ENCODE assay signal across 9 cellular contexts in genomic region chr12:65603428-65604351, GRCh38.
A peak's percentile ranks its signal among the peaks of the same experiment; 100 is the strongest.
DNase-seq lines count a peak whose midpoint lies in the region; ATAC-seq and TF ChIP-seq lines count a peak whose summit lies in the region.
"Had no signal": no experiment of that assay in that cellular context is flagged by ENCODE, and none has a peak within 500 bp of the region (broad histone marks: within the 10 kb centered on the region; RNA-seq: fewer than 3 reads in every experiment).

No MANE protein-coding gene starts in this region.

- no peak overlapping the region for H4K12ac ChIP-seq in trophoblast cell (ENCODE audit: low read depth, low read length)

- peak overlapping the region; percentile 95 for H2BK12ac ChIP-seq in trophoblast cell (ENCODE audit: low read length)

- peaks cover 2% of the 10 kb centered on the region for H3K79me2 ChIP-seq in trophoblast cell (ENCODE audit: control insufficient read depth, insufficient read depth, low read length, poor library complexity)

- H3K4me3 ChIP-seq in SJSA1: peak overlapping the region; percentile 40
- H3K4me3 ChIP-seq in fibroblast of pulmonary artery (replicated peaks; ENCODE audit: low read depth, low read length): peak overlapping the region; percentile 54
- H3K4me3 ChIP-seq in trophoblast cell (ENCODE audit: low read depth, low read length): no peak overlapping the region

- H3K4me1 ChIP-seq in SJSA1 (replicated peaks) (peaks cover 52% of the 10 kb centered on the region), trophoblast cell (ENCODE audit: control insufficient read depth in 1 of 2, insufficient read depth in 2 of 2, low read length in 2 of 2) (peaks cover 12 to 17% of the 10 kb centered on the region in 2 experiments)

- peak overlapping the region; percentile 90 for H2BK120ac ChIP-seq in trophoblast cell (ENCODE audit: insufficient read depth, low read length, poor library complexity)

- peaks cover 22% of the 10 kb centered on the region for H3K79me1 ChIP-seq in trophoblast cell (ENCODE audit: low read length)

- TF ChIP-seq CTCF in fibroblast of pulmonary artery (IDR thresholded peaks at IDR 0.05; ENCODE audit: low read length, missing control alignments): no peak

- H3K4me2 ChIP-seq in trophoblast cell (ENCODE audit: low read length): no peak overlapping the region

- no peaks in the 10 kb centered on the region for H3K9me3 ChIP-seq in SJSA1 (replicated peaks)
- no peaks in the 10 kb centered on the region for H3K9me3 ChIP-seq in trophoblast cell (ENCODE audit: insufficient read depth, low read depth, low read length)

- H4K8ac ChIP-seq in trophoblast cell (ENCODE audit: low read depth, low read length): peak overlapping the region; percentile 62

- ATAC-seq in HG03039 (IDR thresholded peaks at IDR 0.05; ENCODE audit: unreplicated experiment): no peak

- H3K27ac ChIP-seq in SJSA1 (peak overlapping the region; percentile 98), trophoblast cell (ENCODE audit: low read depth, low read length) (peak overlapping the region; percentile 59)

- H2AK5ac ChIP-seq in trophoblast cell (ENCODE audit: low read length): no peak overlapping the region

- H3K27me3 ChIP-seq in SJSA1 (replicated peaks): no peaks in the 10 kb centered on the region
- H3K27me3 ChIP-seq in trophoblast cell (ENCODE audit: insufficient read depth, low read length): no peaks in the 10 kb centered on the region

- H3K14ac ChIP-seq in trophoblast cell (ENCODE audit: low read length): peak overlapping the region; percentile 80

- H2BK5ac ChIP-seq in trophoblast cell (ENCODE audit: low read depth, low read length, poor library complexity): peak overlapping the region; percentile 86

- DNase-seq in Daoy (ENCODE audit: low read depth) (peak; percentile 95), SJSA1 (ENCODE audit: low read depth in 1 of 2, low spot score in 2 of 2) (peak; percentile 89 to 94), fibroblast of pulmonary artery (ENCODE audit: low read depth) (peak; percentile 87), trophoblast cell (peak; percentile 22 to 52), NCI-H1930 (lab: John Stamatoyannopoulos, UW) (no peak), NCI-H2196 (lab: John Stamatoyannopoulos, UW; ENCODE audit: unreplicated experiment) (no peak)
- DNase-seq in activated naive CD4-positive, alpha-beta T cell treated with Interleukin-2 at 50 U/mL for 16 hours: no peak
- DNase-seq: NCI-H187 treated with DMSO at 0.1 percent for 48 hours had no signal

- no peak overlapping the region for H2AFZ ChIP-seq in trophoblast cell (ENCODE audit: insufficient read depth, low read length, poor library complexity)

- no peak overlapping the region for H3K23ac ChIP-seq in trophoblast cell (ENCODE audit: low read length)

- H3K18ac ChIP-seq in trophoblast cell (ENCODE audit: low read length): peak overlapping the region; percentile 40

- H3K36me3 ChIP-seq in SJSA1 (0 out of 2 replicates have a peak, but pooled peaks cover 14% of the 10 kb centered on the region), trophoblast cell (ENCODE audit: control insufficient read depth in 1 of 2, insufficient read depth in 2 of 2, low read length in 2 of 2) (no peaks in the 10 kb centered on the region)

- H3K4ac ChIP-seq in trophoblast cell (ENCODE audit: low read depth, low read length): peak overlapping the region; percentile 27

- no CpG with 5 or more reads among the region's 8 CpGs for WGBS in trophoblast cell (ENCODE audit: extremely low coverage, insufficient coverage, insufficient read length)

- peak overlapping the region; percentile 92 for H4K91ac ChIP-seq in trophoblast cell (ENCODE audit: low read depth, low read length)

- no peak overlapping the region for H3K9ac ChIP-seq in trophoblast cell (ENCODE audit: low read length)

Comparison
In these comparisons a context has a peak if more than half of its experiments do, and no peak if none do; other contexts are left out.
1. DNase-seq: peak in Daoy (single experiment), SJSA1 (2 of 2), fibroblast of pulmonary artery (single experiment) and trophoblast cell (2 of 2); none in NCI-H1930 (0 of 2), activated naive CD4-positive, alpha-beta T cell treated with Interleukin-2 at 50 U/mL for 16 hours (single experiment) and NCI-H2196 (single experiment).